8 cellular contexts compared by ENCODE assay signal in genomic region chr1:64744492-64745180, GRCh38. TPM values are rescaled to one million over a fixed set of nuclear protein-coding genes. Genes with fewer than 3 reads are reported as not detected.
DNase-seq lines count a peak whose midpoint lies in the region; ATAC-seq lines count a peak whose summit lies in the region.

RAVER2 (plus strand) TSS chr1:64745075; CDS start chr1:64745173, 98 bp downstream.

- CTCF ChIA-PET in activated CD8-positive, alpha-beta T cell treated with anti-CD3 and anti-CD28 coated beads, Interleukin-2, amount 10 ng/mL, durations not matched to agents 7 days and 5 days (lab: Charles Lee) = interaction anchor here (0.8 to 1.5 kb wide), 4 partner anchors 21 to 330 kb away, joined by 3 to 5 read pairs (median 3); no protein-coding TSS in a partner anchor

- peak; percentile 51 for ATAC-seq in HG02884 (IDR thresholded peaks at IDR 0.05; ENCODE audit: unreplicated experiment)
- ATAC-seq in activated CD8-positive, alpha-beta T cell treated with anti-CD3 and anti-CD28 coated beads, Interleukin-2, amount 10 ng/mL, durations not matched to agents 7 days and 5 days = peak; percentile 83

- H3K27me3 Mint-ChIP-seq in activated CD8-positive, alpha-beta T cell treated with anti-CD3 and anti-CD28 coated beads, Interleukin-2, amount 10 ng/mL, durations not matched to agents 7 days and 5 days (ENCODE audit: low read depth) = peaks cover 33% of the 10 kb centered on the region

- no peaks in the 10 kb centered on the region for H3K36me3 Mint-ChIP-seq in activated CD8-positive, alpha-beta T cell treated with anti-CD3 and anti-CD28 coated beads, Interleukin-2, amount 10 ng/mL, durations not matched to agents 7 days and 5 days (ENCODE audit: low read depth)

- H3K27ac Mint-ChIP-seq in activated CD8-positive, alpha-beta T cell treated with anti-CD3 and anti-CD28 coated beads, Interleukin-2, amount 10 ng/mL, durations not matched to agents 7 days and 5 days = peak within 1 kb of the TSS; percentile 46

- DNase-seq in GDM1 (lab: John Stamatoyannopoulos, UW) (peak; percentile 82), NCI-H510A (lab: John Stamatoyannopoulos, UW) (peak; percentile 86), lung microvascular endothelial cell (ENCODE audit: low read depth in 2 of 2) (peak; percentile 47 to 58), epidermal melanocyte (ENCODE audit: insufficient read length, low spot score) (no peak)
- peak; percentile 61 for DNase-seq in activated CD8-positive, alpha-beta T cell treated with anti-CD3 and anti-CD28 coated beads, Interleukin-2, amount 10 ng/mL, durations not matched to agents 7 days and 5 days
- peak; percentile 24 for DNase-seq in effector CD8-positive, alpha-beta T cell (lab: John Stamatoyannopoulos, UW)
- peak; percentile 50 for DNase-seq in stimulated activated CD8-positive, alpha-beta memory T cell treated with anti-CD3 and anti-CD28 coated beads, Interleukin-12 subunit alpha, Interleukin-12 subunit beta, amount 100 ng/mL, for 4 hours (ENCODE audit: low read depth)

- H3K4me3 Mint-ChIP-seq in activated CD8-positive, alpha-beta T cell treated with anti-CD3 and anti-CD28 coated beads, Interleukin-2, amount 10 ng/mL, durations not matched to agents 7 days and 5 days = peak within 1 kb of the TSS; percentile 80

- no peaks in the 10 kb centered on the region for H3K9me3 Mint-ChIP-seq in activated CD8-positive, alpha-beta T cell treated with anti-CD3 and anti-CD28 coated beads, Interleukin-2, amount 10 ng/mL, durations not matched to agents 7 days and 5 days (ENCODE audit: insufficient read depth)

- POLR2A ChIA-PET in activated CD8-positive, alpha-beta T cell treated with anti-CD3 and anti-CD28 coated beads, Interleukin-2, amount 10 ng/mL, durations not matched to agents 7 days and 5 days (lab: Charles Lee) = no interaction called here

- H3K4me1 Mint-ChIP-seq in activated CD8-positive, alpha-beta T cell treated with anti-CD3 and anti-CD28 coated beads, Interleukin-2, amount 10 ng/mL, durations not matched to agents 7 days and 5 days (ENCODE audit: low read depth) = peaks cover 16% of the 10 kb centered on the region

RNA-seq across cellular contexts. Expression of gene RAVER2, which starts in this region (rescaled TPM):
- 1 to 10 TPM in 1 of 2 experiments, under 1 TPM in 1; 0.70 to 1.2 TPM for total RNA-seq in activated CD8-positive, alpha-beta T cell treated with anti-CD3 and anti-CD28 coated beads, Interleukin-2, amount 10 ng/mL, durations not matched to agents 7 days and 5 days
- 0.79 and 4.8 TPM in 2 replicates for total RNA-seq in lung microvascular endothelial cell
